Comparison of ENCODE assay signal across 1 cellular context in the genomic region with DNA sequence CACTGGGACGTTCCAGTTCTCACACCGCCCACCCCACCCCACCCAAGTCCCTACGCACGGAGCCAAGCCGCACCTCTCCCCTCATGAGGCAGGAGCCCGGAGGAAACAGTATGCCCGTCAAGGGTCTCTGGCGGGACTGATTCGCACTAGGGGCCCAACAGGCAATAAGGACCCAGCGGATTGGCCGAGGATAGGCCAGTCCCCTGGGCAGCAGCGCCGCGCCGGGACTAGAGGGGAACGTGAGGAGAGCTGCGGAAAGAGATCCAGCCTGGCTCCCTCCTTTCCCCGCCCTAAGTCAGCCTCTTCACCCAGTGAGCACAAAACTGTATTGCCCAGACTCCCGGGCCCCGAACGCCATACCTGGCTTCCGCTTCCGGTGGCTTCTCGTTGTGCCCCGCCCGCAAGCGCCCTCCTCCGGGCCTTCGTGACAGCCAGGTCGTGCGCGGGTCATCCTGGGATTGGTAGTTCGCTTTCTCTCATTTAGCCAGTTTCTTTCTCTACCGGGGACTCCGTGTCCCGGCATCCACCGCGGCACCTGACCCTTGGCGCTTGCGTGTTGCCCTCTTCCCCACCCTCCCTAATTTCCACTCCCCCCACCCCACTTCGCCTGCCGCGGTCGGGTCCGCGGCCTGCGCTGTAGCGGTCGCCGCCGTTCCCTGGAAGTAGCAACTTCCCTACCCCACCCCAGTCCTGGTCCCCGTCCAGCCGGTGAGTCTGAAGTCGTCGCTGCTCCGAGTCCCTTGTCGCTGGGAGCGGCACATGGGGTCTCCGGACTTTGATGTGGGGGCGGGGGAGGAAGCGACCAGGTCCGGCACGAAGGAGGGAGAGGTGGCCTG.
TF ChIP-seq lines count a peak whose summit lies in the region.

CSNK2B (plus strand) TSS at position 580 of the 836 bp plus-strand sequence. CDS start 752 bp downstream, outside the sequence.

TF ChIP-seq in HepG2, 621 proteins besides CTCF, POLR2A, EP300 and RAD21 (continued from another document and continues in another):
- TF ChIP-seq KMT2A (CRISPR knock-in tag; IDR thresholded peaks at IDR 0.05) = peak; percentile 64; the same call in 1 of the 2 replicates
- TF ChIP-seq SIN3A (IDR thresholded peaks at IDR 0.05; ENCODE audit: borderline replicate concordance, low read depth, low read length) = peak; percentile 81
- peak; percentile 71 for TF ChIP-seq ATF7-NPFF (CRISPR knock-in tag; IDR thresholded peaks at IDR 0.05; ENCODE audit: low read depth)
- TF ChIP-seq FOXK2 (IDR thresholded peaks at IDR 0.05) = peak; percentile 67
- TF ChIP-seq, protein P1, sequence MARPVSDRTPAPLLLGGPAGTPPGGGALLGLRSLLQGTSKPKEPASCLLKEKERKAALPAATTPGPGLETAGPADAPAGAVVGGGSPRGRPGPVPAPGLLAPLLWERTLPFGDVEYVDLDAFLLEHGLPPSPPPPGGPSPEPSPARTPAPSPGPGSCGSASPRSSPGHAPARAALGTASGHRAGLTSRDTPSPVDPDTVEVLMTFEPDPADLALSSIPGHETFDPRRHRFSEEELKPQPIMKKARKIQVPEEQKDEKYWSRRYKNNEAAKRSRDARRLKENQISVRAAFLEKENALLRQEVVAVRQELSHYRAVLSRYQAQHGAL (CRISPR knock-in tag; IDR thresholded peaks at IDR 0.05; ENCODE audit: not compliant biosample characterization) = peak; percentile 50
- peak; percentile 66; the same call in 1 of the 2 replicates for TF ChIP-seq NCOR1 (IDR thresholded peaks at IDR 0.05; ENCODE audit: borderline replicate concordance, low read length)
- TF ChIP-seq ZMAT3 (CRISPR knock-in tag; conservative IDR thresholded peaks at IDR 0.05) = peak; percentile 82
- peak; percentile 68 for TF ChIP-seq SP5 (CRISPR knock-in tag; IDR thresholded peaks at IDR 0.05; ENCODE audit: borderline replicate concordance, low read depth)
- 0 out of 2 replicates have a peak, but pooled peaks have one; percentile 34 for TF ChIP-seq ZFP1 (CRISPR knock-in tag; IDR thresholded peaks at IDR 0.05)
- TF ChIP-seq, protein P2, sequence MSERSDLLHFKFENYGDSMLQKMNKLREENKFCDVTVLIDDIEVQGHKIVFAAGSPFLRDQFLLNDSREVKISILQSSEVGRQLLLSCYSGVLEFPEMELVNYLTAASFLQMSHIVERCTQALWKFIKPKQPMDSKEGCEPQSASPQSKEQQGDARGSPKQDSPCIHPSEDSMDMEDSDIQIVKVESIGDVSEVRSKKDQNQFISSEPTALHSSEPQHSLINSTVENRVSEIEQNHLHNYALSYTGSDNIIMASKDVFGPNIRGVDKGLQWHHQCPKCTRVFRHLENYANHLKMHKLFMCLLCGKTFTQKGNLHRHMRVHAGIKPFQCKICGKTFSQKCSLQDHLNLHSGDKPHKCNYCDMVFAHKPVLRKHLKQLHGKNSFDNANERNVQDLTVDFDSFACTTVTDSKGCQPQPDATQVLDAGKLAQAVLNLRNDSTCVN (CRISPR knock-in tag; IDR thresholded peaks at IDR 0.05; ENCODE audit: borderline replicate concordance) = peak; percentile 56; the same call in 1 of the 2 replicates
- peak; percentile 58; the same call in 1 of the 2 replicates for TF ChIP-seq RFXANK (CRISPR knock-in tag; IDR thresholded peaks at IDR 0.05)
- TF ChIP-seq, protein P3, sequence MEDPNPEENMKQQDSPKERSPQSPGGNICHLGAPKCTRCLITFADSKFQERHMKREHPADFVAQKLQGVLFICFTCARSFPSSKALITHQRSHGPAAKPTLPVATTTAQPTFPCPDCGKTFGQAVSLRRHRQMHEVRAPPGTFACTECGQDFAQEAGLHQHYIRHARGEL (CRISPR knock-in tag; IDR thresholded peaks at IDR 0.05) = peak; percentile 90; the same call in 1 of the 2 replicates
- TF ChIP-seq ZNF331 (CRISPR knock-in tag; IDR thresholded peaks at IDR 0.05) = peak; percentile 59; the same call in 1 of the 2 replicates
- TF ChIP-seq KLF12 (CRISPR knock-in tag; IDR thresholded peaks at IDR 0.05; ENCODE audit: borderline replicate concordance) = peak; percentile 67; the same call in 1 of the 2 replicates
- TF ChIP-seq SRF (IDR thresholded peaks at IDR 0.05; ENCODE audit: low read depth, low read length) = peak; percentile 87
- TF ChIP-seq ERF (CRISPR knock-in tag; IDR thresholded peaks at IDR 0.05) = peak; percentile 44
- no peak for TF ChIP-seq HMGA1 (CRISPR knock-in tag; conservative IDR thresholded peaks at IDR 0.05)
- TF ChIP-seq NFIB (CRISPR knock-in tag; IDR thresholded peaks at IDR 0.05; ENCODE audit: borderline replicate concordance) = no peak; the same call in 1 of the 2 replicates
- 0 out of 2 replicates have a peak, but pooled peaks have one; percentile 14 for TF ChIP-seq ZXDC (CRISPR knock-in tag; IDR thresholded peaks at IDR 0.05)
- no peak; the same call in 1 of the 2 replicates for TF ChIP-seq BRCA1 (CRISPR knock-in tag; IDR thresholded peaks at IDR 0.05)
- peak; percentile 50; the same call in 1 of the 2 replicates for TF ChIP-seq ZNF451 (CRISPR knock-in tag; IDR thresholded peaks at IDR 0.05)
- peak; percentile 92; the same call in 1 of the 2 replicates for TF ChIP-seq ZNF124 (CRISPR knock-in tag; IDR thresholded peaks at IDR 0.05)
- TF ChIP-seq FOXP4 (CRISPR knock-in tag; IDR thresholded peaks at IDR 0.05) = 0 out of 2 replicates have a peak, but pooled peaks have one; percentile 18
- TF ChIP-seq, protein P4, sequence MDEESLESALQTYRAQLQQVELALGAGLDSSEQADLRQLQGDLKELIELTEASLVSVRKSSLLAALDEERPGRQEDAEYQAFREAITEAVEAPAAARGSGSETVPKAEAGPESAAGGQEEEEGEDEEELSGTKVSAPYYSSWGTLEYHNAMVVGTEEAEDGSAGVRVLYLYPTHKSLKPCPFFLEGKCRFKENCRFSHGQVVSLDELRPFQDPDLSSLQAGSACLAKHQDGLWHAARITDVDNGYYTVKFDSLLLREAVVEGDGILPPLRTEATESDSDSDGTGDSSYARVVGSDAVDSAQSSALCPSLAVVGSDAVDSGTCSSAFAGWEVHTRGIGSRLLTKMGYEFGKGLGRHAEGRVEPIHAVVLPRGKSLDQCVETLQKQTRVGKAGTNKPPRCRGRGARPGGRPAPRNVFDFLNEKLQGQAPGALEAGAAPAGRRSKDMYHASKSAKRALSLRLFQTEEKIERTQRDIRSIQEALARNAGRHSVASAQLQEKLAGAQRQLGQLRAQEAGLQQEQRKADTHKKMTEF (CRISPR knock-in tag; IDR thresholded peaks at IDR 0.05) = peak; percentile 39; the same call in 1 of the 2 replicates
- TF ChIP-seq ZNF563 (CRISPR knock-in tag; IDR thresholded peaks at IDR 0.05) = peak; percentile 57; the same call in 1 of the 2 replicates
- TF ChIP-seq GPN1 (CRISPR knock-in tag; IDR thresholded peaks at IDR 0.05; ENCODE audit: borderline replicate concordance) = peak; percentile 77; the same call in 1 of the 2 replicates
- TF ChIP-seq ZNF616 (CRISPR knock-in tag; IDR thresholded peaks at IDR 0.05; ENCODE audit: low read depth) = peak; percentile 53; the same call in 1 of the 2 replicates
- TF ChIP-seq PAWR (CRISPR knock-in tag; IDR thresholded peaks at IDR 0.05; ENCODE audit: borderline replicate concordance) = 0 out of 2 replicates have a peak, but pooled peaks have one; percentile 68
- TF ChIP-seq DNMT1 (CRISPR knock-in tag; IDR thresholded peaks at IDR 0.05) = no peak
- peak; percentile 12; the same call in 1 of the 2 replicates for TF ChIP-seq CHD2 (IDR thresholded peaks at IDR 0.05; ENCODE audit: low read depth, low read length)
- peak; percentile 56; the same call in 1 of the 2 replicates for TF ChIP-seq ISL2 (CRISPR knock-in tag; IDR thresholded peaks at IDR 0.05)
- peak; percentile 15 for TF ChIP-seq BHLHE40 (IDR thresholded peaks at IDR 0.05; ENCODE audit: low read length)
- TF ChIP-seq ZNF746 (CRISPR knock-in tag; IDR thresholded peaks at IDR 0.05) = peak; percentile 89
- no peak for TF ChIP-seq FOSL1 (CRISPR knock-in tag; IDR thresholded peaks at IDR 0.05; ENCODE audit: borderline replicate concordance)
- peak; percentile 93 for TF ChIP-seq ELF1 (CRISPR knock-in tag; IDR thresholded peaks at IDR 0.05)
- TF ChIP-seq, protein P5, sequence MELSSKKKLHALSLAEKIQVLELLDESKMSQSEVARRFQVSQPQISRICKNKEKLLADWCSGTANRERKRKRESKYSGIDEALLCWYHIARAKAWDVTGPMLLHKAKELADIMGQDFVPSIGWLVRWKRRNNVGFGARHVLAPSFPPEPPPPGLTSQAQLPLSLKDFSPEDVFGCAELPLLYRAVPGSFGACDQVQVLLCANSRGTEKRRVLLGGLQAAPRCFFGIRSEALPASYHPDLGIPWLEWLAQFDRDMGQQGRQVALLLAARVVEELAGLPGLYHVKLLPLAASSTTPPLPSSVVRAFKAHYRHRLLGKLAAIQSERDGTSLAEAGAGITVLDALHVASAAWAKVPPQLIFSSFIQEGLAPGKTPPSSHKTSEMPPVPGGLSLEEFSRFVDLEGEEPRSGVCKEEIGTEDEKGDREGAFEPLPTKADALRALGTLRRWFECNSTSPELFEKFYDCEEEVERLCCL (CRISPR knock-in tag; IDR thresholded peaks at IDR 0.05; ENCODE audit: borderline replicate concordance) = no peak
- TF ChIP-seq FOSL2 (CRISPR knock-in tag; IDR thresholded peaks at IDR 0.05) = 0 out of 2 replicates have a peak, but pooled peaks have one; percentile 43
- TF ChIP-seq, protein P6, sequence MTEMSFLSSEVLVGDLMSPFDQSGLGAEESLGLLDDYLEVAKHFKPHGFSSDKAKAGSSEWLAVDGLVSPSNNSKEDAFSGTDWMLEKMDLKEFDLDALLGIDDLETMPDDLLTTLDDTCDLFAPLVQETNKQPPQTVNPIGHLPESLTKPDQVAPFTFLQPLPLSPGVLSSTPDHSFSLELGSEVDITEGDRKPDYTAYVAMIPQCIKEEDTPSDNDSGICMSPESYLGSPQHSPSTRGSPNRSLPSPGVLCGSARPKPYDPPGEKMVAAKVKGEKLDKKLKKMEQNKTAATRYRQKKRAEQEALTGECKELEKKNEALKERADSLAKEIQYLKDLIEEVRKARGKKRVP (CRISPR knock-in tag; IDR thresholded peaks at IDR 0.05) = 0 out of 4 replicates have a peak, but pooled peaks of 1 of the 2 experiments have one; percentile 61
- no peak for TF ChIP-seq ZNF30 (CRISPR knock-in tag; IDR thresholded peaks at IDR 0.05)
- TF ChIP-seq MEIS2 (CRISPR knock-in tag; IDR thresholded peaks at IDR 0.05) = peak; percentile 84
- peak; percentile 80; the same call in 1 of the 2 replicates for TF ChIP-seq HOXA3 (CRISPR knock-in tag; IDR thresholded peaks at IDR 0.05)
- TF ChIP-seq ZFY (CRISPR knock-in tag; IDR thresholded peaks at IDR 0.05) = peak; percentile 88
- peak; percentile 50 for TF ChIP-seq BORCS8-MEF2B (CRISPR knock-in tag; IDR thresholded peaks at IDR 0.05)
- TF ChIP-seq MYPOP (CRISPR knock-in tag; IDR thresholded peaks at IDR 0.05) = no peak; the same call in 1 of the 2 replicates
- peak; percentile 97 for TF ChIP-seq PHF8 (CRISPR knock-in tag; IDR thresholded peaks at IDR 0.05)
- TF ChIP-seq ZBTB21 (CRISPR knock-in tag; IDR thresholded peaks at IDR 0.05) = peak; percentile 17; the same call in 1 of the 2 replicates
- no peak for TF ChIP-seq ZNF12 (CRISPR knock-in tag; IDR thresholded peaks at IDR 0.05)
- TF ChIP-seq KLF11 (CRISPR knock-in tag; IDR thresholded peaks at IDR 0.05) = 0 out of 2 replicates have a peak, but pooled peaks have one; percentile 30
- peak; percentile 42; the same call in 1 of the 2 replicates for TF ChIP-seq MTA1 (CRISPR knock-in tag; IDR thresholded peaks at IDR 0.05; ENCODE audit: borderline replicate concordance)
- peak; percentile 75 for TF ChIP-seq ZFP90 (CRISPR knock-in tag; IDR thresholded peaks at IDR 0.05; ENCODE audit: borderline replicate concordance)
- peak; percentile 80 for TF ChIP-seq ELF3 (CRISPR knock-in tag; IDR thresholded peaks at IDR 0.05)
